ENCODE assay signal across 8 cellular contexts in genomic region chr3:155871746-155872158, GRCh38. TPM values are rescaled to one million over a fixed set of nuclear protein-coding genes. Genes with fewer than 3 reads are reported as not detected.
DNase-seq lines count a peak whose midpoint lies in the region; ATAC-seq and TF ChIP-seq lines count a peak whose summit lies in the region.

No MANE protein-coding gene starts in this region.

- DNase-seq in NOMO-1 treated with DMSO at 0.1 percent for 48 hours (lab: John Stamatoyannopoulos, UW; ENCODE audit: unreplicated experiment) = peak; percentile 59
- DNase-seq in NOMO-1 treated with dmso at 0.1 percent for 144 hours (lab: John Stamatoyannopoulos, UW; ENCODE audit: unreplicated experiment) = no peak
- DNase-seq in activated B cell treated with CpG ODN at 0.5 μM for 24 hours = no peak
- DNase-seq in stimulated activated naive CD8-positive, alpha-beta T cell treated with anti-CD3 and anti-CD28 coated beads, Interleukin-15, amount 100 ng/mL, for 72 hours = no peak
- DNase-seq in GM03348 (ENCODE audit: low spot score) = no peak
- DNase-seq in ureter (ENCODE audit: low spot score) = no peak

- CTCF ChIA-PET in activated B cell treated with CpG ODN at 0.5 μM for 24 hours (lab: Charles Lee) = interaction anchor here (4.5 kb wide), 1 partner anchor 66 kb away, joined by 25 read pairs; the partner anchor contains the start of gene C3orf33

- peak overlapping the region; percentile 90 for H3K4me3 Mint-ChIP-seq in activated B cell treated with CpG ODN at 0.5 μM for 24 hours
- H3K4me3 Mint-ChIP-seq in stimulated activated naive CD8-positive, alpha-beta T cell treated with anti-CD3 and anti-CD28 coated beads, Interleukin-15, amount 100 ng/mL, for 72 hours = peak overlapping the region; percentile 89 to 90

- intact Hi-C loops in activated B cell treated with CpG ODN at 0.5 μM for 24 hours (cut with micrococcal nuclease) = loop anchor here (2.0 to 5.0 kb wide), 4 partner anchors 127 to 956 kb away; partner anchors contain the start of genes LEKR1, PLCH1, SSR3 and TIPARP

- peak overlapping the region; percentile 92 for H3K4me3 ChIP-seq in iPS-18c (ENCODE audit: insufficient read depth, low read depth, low read length)

- H3K9me3 ChIP-seq in iPS-18c (ENCODE audit: control insufficient read depth, insufficient read depth, low read length) = no peaks in the 10 kb centered on the region

- H3K9me3 Mint-ChIP-seq in activated B cell treated with CpG ODN at 0.5 μM for 24 hours = no peaks in the 10 kb centered on the region
- no peaks in the 10 kb centered on the region for H3K9me3 Mint-ChIP-seq in stimulated activated naive CD8-positive, alpha-beta T cell treated with anti-CD3 and anti-CD28 coated beads, Interleukin-15, amount 100 ng/mL, for 72 hours

- POLR2A ChIA-PET in activated B cell treated with CpG ODN at 0.5 μM for 24 hours (lab: Charles Lee) = interaction anchor here (1.5 to 3.5 kb wide), 3 partner anchors 18 to 1289 kb away, joined by 5 to 36 read pairs (median 10); partner anchors contain the start of genes C3orf33, CCNL1 and SLC33A1

- ATAC-seq in HG02840 (IDR thresholded peaks at IDR 0.05; ENCODE audit: low FRiP score, unreplicated experiment) = peak; percentile 9
- ATAC-seq in activated B cell treated with CpG ODN at 0.5 μM for 24 hours (ENCODE audit: low read depth) = no peak
- no peak for ATAC-seq in stimulated activated naive CD8-positive, alpha-beta T cell treated with anti-CD3 and anti-CD28 coated beads, Interleukin-15, amount 100 ng/mL, for 72 hours

- H3K27me3 Mint-ChIP-seq in activated B cell treated with CpG ODN at 0.5 μM for 24 hours = no peaks in the 10 kb centered on the region
- H3K27me3 Mint-ChIP-seq in stimulated activated naive CD8-positive, alpha-beta T cell treated with anti-CD3 and anti-CD28 coated beads, Interleukin-15, amount 100 ng/mL, for 72 hours = no peaks in the 10 kb centered on the region

- peak overlapping the region; percentile 82 for H3K27ac Mint-ChIP-seq in activated B cell treated with CpG ODN at 0.5 μM for 24 hours
- peak overlapping the region; percentile 85 to 90 for H3K27ac Mint-ChIP-seq in stimulated activated naive CD8-positive, alpha-beta T cell treated with anti-CD3 and anti-CD28 coated beads, Interleukin-15, amount 100 ng/mL, for 72 hours

- TF ChIP-seq CTCF in activated B cell treated with CpG ODN at 0.5 μM for 24 hours (IDR thresholded peaks at IDR 0.05) = no peak

- peaks cover 18% of the 10 kb centered on the region for H3K4me1 Mint-ChIP-seq in activated B cell treated with CpG ODN at 0.5 μM for 24 hours
- H3K4me1 Mint-ChIP-seq in stimulated activated naive CD8-positive, alpha-beta T cell treated with anti-CD3 and anti-CD28 coated beads, Interleukin-15, amount 100 ng/mL, for 72 hours = peaks cover 18% of the 10 kb centered on the region

- peaks cover 2% of the 10 kb centered on the region for H3K36me3 Mint-ChIP-seq in activated B cell treated with CpG ODN at 0.5 μM for 24 hours (ENCODE audit: low read depth)

RNA-seq across cellular contexts. Expression of gene GMPS, which starts 1.3 kb away (rescaled TPM):
- total RNA-seq in activated B cell treated with CpG ODN at 0.5 μM for 24 hours (42.2 and 45.1 TPM in 2 replicates), ureter (49.4 TPM)

RNA-seq across cellular contexts. Expression of gene SLC33A1, which starts 17.5 kb away (rescaled TPM):
- total RNA-seq in activated B cell treated with CpG ODN at 0.5 μM for 24 hours = 19.8 and 23.3 TPM in 2 replicates
- total RNA-seq in ureter = 39.5 TPM
